Comparison of ENCODE assay signal across 23 cellular contexts in the genomic region with DNA sequence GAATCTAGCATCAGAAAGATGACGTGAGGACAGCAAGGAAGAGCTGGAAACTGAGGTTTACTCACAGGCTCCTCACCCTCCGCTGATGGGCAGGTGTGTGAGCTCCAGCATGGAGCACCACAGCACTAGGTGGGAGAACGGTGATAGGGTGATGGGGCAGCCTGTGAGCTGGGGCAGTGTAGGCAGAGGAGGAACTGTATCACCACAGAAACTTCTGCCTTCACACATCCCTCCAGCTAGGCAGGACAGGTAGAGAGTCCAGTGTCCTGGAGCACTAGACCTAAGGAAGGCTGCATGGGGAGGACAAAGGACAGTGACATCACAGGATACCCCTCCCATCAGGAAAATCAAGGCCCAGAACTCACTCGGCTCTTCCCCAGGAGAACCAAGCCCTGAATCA.
A peak's percentile ranks its signal among the peaks of the same experiment; 100 is the strongest.
DNase-seq lines count a peak whose midpoint lies in the region; ATAC-seq, FAIRE-seq and TF ChIP-seq lines count a peak whose summit lies in the region.
"Had no signal": no experiment of that assay in that cellular context is flagged by ENCODE, and none has a peak within 500 bp of the region (broad histone marks: within the 10 kb centered on the region; RNA-seq: fewer than 3 reads in every experiment).

No MANE protein-coding gene starts in this region.

- no peak for DNase-seq in activated CD4-positive, alpha-beta T cell treated with anti-CD3 and anti-CD28 coated beads, Interleukin-2, amount 10 ng/mL, durations not matched to agents 7 days and 5 days
- no peak for DNase-seq in activated CD4-positive, alpha-beta T cell treated with anti-CD3 and anti-CD28 coated beads for 48 hours
- no peak for DNase-seq in K562 (ENCODE audit: extremely low read depth in 1 of 4, low spot score in 3 of 4)
- no peak for DNase-seq in stimulated activated effector memory CD8-positive, alpha-beta T cell treated with anti-CD3 and anti-CD28 coated beads, Interleukin-12 subunit alpha, Interleukin-12 subunit beta, amount 100 ng/mL, for 72 hours (ENCODE audit: low spot score in 2 of 2)
- no peak for DNase-seq in NAMALWA (ENCODE audit: low spot score)
- DNase-seq in ACHN = no peak
- DNase-seq: activated CD4-positive, alpha-beta T cell treated with anti-CD3 and anti-CD28 coated beads, Interleukin-2, amount 50 U/mL, for 4 hours; C1 segment of cervical spinal cord; MM.1S; NCI-H1694; NCI-H345 had no signal

- H4K20me1 ChIP-seq in K562 (replicated peaks; ENCODE audit: control insufficient read depth, insufficient read depth, low read length) = no peaks in the 10 kb centered on the region

- peaks cover 0 to 1% of the 10 kb centered on the region in 2 experiments; a peak in 1 of 5 replicates for H3K27me3 ChIP-seq in K562 (ENCODE audit: control insufficient read depth in 2 of 2, insufficient read depth in 2 of 2, low read length in 2 of 2)
- H3K27me3 ChIP-seq: ascending aorta, vagina had no signal

- H3K9me3 ChIP-seq in KOPT-K1 (ENCODE audit: insufficient read depth, low read length, poor library complexity, severe bottlenecking) (no peaks in the 10 kb centered on the region), K562 (replicated peaks; ENCODE audit: control insufficient read depth, insufficient read depth, low read depth, low read length) (no peaks in the 10 kb centered on the region)
- H3K9me3 ChIP-seq: A549, ascending aorta, vagina had no signal

- no peak overlapping the region for H3K4me3 ChIP-seq in K562
- H3K4me3 ChIP-seq: A549, ascending aorta, GM12878, SK-N-MC, vagina had no signal

- TF ChIP-seq EP300 in K562 (IDR thresholded peaks at IDR 0.05; ENCODE audit: low read length) = no peak

- H3K27ac ChIP-seq in KOPT-K1 (ENCODE audit: low read depth, low read length, poor library complexity, severe bottlenecking) = peak overlapping the region; percentile 12
- no peak overlapping the region for H3K27ac ChIP-seq in K562 (ENCODE audit: extremely low read depth, low read depth, low read length)
- H3K27ac ChIP-seq: A549, ascending aorta, SK-N-MC, vagina had no signal

- intact Hi-C loops in K562 (cut with micrococcal nuclease) = no loop called here

- no peaks in the 10 kb centered on the region for H3K79me2 ChIP-seq in K562 (ENCODE audit: control insufficient read depth, insufficient read depth, low read length)

- H3K36me3 ChIP-seq in KOPT-K1 (ENCODE audit: insufficient read depth, low read length) = no peaks in the 10 kb centered on the region
- no peaks in the 10 kb centered on the region for H3K36me3 ChIP-seq in K562 (ENCODE audit: control insufficient read depth, insufficient read depth, low read length)
- H3K36me3 ChIP-seq: ascending aorta, vagina had no signal

- no peak overlapping the region for H2AFZ ChIP-seq in K562 (ENCODE audit: low read depth, low read length)

- no TSS peak for BruUV-seq in K562 (replicated peaks; lab: Mats Ljungman, UMichigan)

- TF ChIP-seq POLR2A in K562 (conservative IDR thresholded peaks at IDR 0.05) = no peak

- peak overlapping the region; percentile 91 for H3K27ac Mint-ChIP-seq in activated CD4-positive, alpha-beta T cell treated with anti-CD3 and anti-CD28 coated beads, Interleukin-2, amount 10 ng/mL, durations not matched to agents 7 days and 5 days
- H3K27ac Mint-ChIP-seq in stimulated activated effector memory CD8-positive, alpha-beta T cell treated with anti-CD3 and anti-CD28 coated beads, Interleukin-12 subunit alpha, Interleukin-12 subunit beta, amount 100 ng/mL, for 72 hours = peak overlapping the region; percentile 67
- H3K27ac Mint-ChIP-seq: memory B cell, nephron, progenitor cell of endocrine pancreas had no signal

- CTCF ChIA-PET in activated CD4-positive, alpha-beta T cell treated with anti-CD3 and anti-CD28 coated beads, Interleukin-2, amount 10 ng/mL, durations not matched to agents 7 days and 5 days (lab: Charles Lee) = interaction anchor here (1.5 to 3.4 kb wide), 3 partner anchors 14 to 21 kb away, joined by 3 to 10 read pairs (median 4); no protein-coding TSS in a partner anchor
- CTCF ChIA-PET in K562 (lab: Yijun Ruan, JAX; ENCODE audit: low intra/inter-chr PET ratio) = no interaction called here

- H3K4me3 Mint-ChIP-seq in activated CD4-positive, alpha-beta T cell treated with anti-CD3 and anti-CD28 coated beads, Interleukin-2, amount 10 ng/mL, durations not matched to agents 7 days and 5 days = peak overlapping the region; percentile 18
- H3K4me3 Mint-ChIP-seq in stimulated activated effector memory CD8-positive, alpha-beta T cell treated with anti-CD3 and anti-CD28 coated beads, Interleukin-12 subunit alpha, Interleukin-12 subunit beta, amount 100 ng/mL, for 72 hours = peak overlapping the region; percentile 28
- H3K4me3 Mint-ChIP-seq: memory B cell, nephron had no signal

- no peak for TF ChIP-seq RAD21 in K562 (CRISPR knock-in tag; conservative IDR thresholded peaks at IDR 0.05 in 1 of 2, IDR thresholded peaks at IDR 0.05 in 1 of 2)

- ATAC-seq in K562 (no peak), GM19455 (IDR thresholded peaks at IDR 0.05; ENCODE audit: unreplicated experiment) (no peak)
- peak; percentile 43 for ATAC-seq in stimulated activated effector memory CD8-positive, alpha-beta T cell treated with anti-CD3 and anti-CD28 coated beads, Interleukin-12 subunit alpha, Interleukin-12 subunit beta, amount 100 ng/mL, for 72 hours
- ATAC-seq: A549, GM12878 had no signal

- H3K27me3 Mint-ChIP-seq in activated CD4-positive, alpha-beta T cell treated with anti-CD3 and anti-CD28 coated beads, Interleukin-2, amount 10 ng/mL, durations not matched to agents 7 days and 5 days = peaks cover 2% of the 10 kb centered on the region

- no peaks in the 10 kb centered on the region for H3K9me3 Mint-ChIP-seq in activated CD4-positive, alpha-beta T cell treated with anti-CD3 and anti-CD28 coated beads, Interleukin-2, amount 10 ng/mL, durations not matched to agents 7 days and 5 days
- H3K9me3 Mint-ChIP-seq in stimulated activated effector memory CD8-positive, alpha-beta T cell treated with anti-CD3 and anti-CD28 coated beads, Interleukin-12 subunit alpha, Interleukin-12 subunit beta, amount 100 ng/mL, for 72 hours = no peaks in the 10 kb centered on the region
- H3K9me3 Mint-ChIP-seq: memory B cell, nephron had no signal

- 0% methylated on average over 4 of the region's 4 CpGs for WGBS in K562 (ENCODE audit: insufficient coverage, low coverage, missing lambda C conversion rate)

- FAIRE-seq in K562 (lab: Jason Lieb, UNC) = no peak
- FAIRE-seq: A549, GM12878, GM19239, H54 had no signal

- no peak overlapping the region for H3K9ac ChIP-seq in K562 (ENCODE audit: insufficient read depth in 1 of 2, low read depth in 2 of 2, low read length in 2 of 2)

- no peaks in the 10 kb centered on the region for H3K9me1 ChIP-seq in K562 (ENCODE audit: control insufficient read depth, insufficient read depth, low read length)

- POLR2A ChIA-PET in activated CD4-positive, alpha-beta T cell treated with anti-CD3 and anti-CD28 coated beads, Interleukin-2, amount 10 ng/mL, durations not matched to agents 7 days and 5 days (lab: Charles Lee) = no interaction called here
- POLR2A ChIA-PET in K562 (lab: Yijun Ruan, JAX) = no interaction called here

- peaks cover 36% of the 10 kb centered on the region for H3K4me1 Mint-ChIP-seq in activated CD4-positive, alpha-beta T cell treated with anti-CD3 and anti-CD28 coated beads, Interleukin-2, amount 10 ng/mL, durations not matched to agents 7 days and 5 days
- H3K4me1 Mint-ChIP-seq in stimulated activated effector memory CD8-positive, alpha-beta T cell treated with anti-CD3 and anti-CD28 coated beads, Interleukin-12 subunit alpha, Interleukin-12 subunit beta, amount 100 ng/mL, for 72 hours = peaks cover 4% of the 10 kb centered on the region
- H3K4me1 Mint-ChIP-seq: nephron had no signal

- in situ Hi-C loops in K562 (cut with MboI) = no loop called here
- in situ Hi-C loops in ACHN (cut with HindIII; ENCODE audit: low pct_ligation_motif_present, low pct_unique_long_range_greater_than_20kb, low sequenced_read_pairs) = no loop called here

- no peaks in the 10 kb centered on the region for H3K4me1 ChIP-seq in K562 (replicated peaks in 1 of 2; ENCODE audit: control insufficient read depth in 2 of 2, insufficient read depth in 2 of 2, low read length in 2 of 2)
- H3K4me1 ChIP-seq: A549, ascending aorta had no signal

- H3K36me3 Mint-ChIP-seq in activated CD4-positive, alpha-beta T cell treated with anti-CD3 and anti-CD28 coated beads, Interleukin-2, amount 10 ng/mL, durations not matched to agents 7 days and 5 days (ENCODE audit: low read depth) = no peaks in the 10 kb centered on the region
- no peaks in the 10 kb centered on the region for H3K36me3 Mint-ChIP-seq in stimulated activated effector memory CD8-positive, alpha-beta T cell treated with anti-CD3 and anti-CD28 coated beads, Interleukin-12 subunit alpha, Interleukin-12 subunit beta, amount 100 ng/mL, for 72 hours
- H3K36me3 Mint-ChIP-seq: memory B cell had no signal

- no peak for TF ChIP-seq CTCF in K562 (IDR thresholded peaks at IDR 0.05 in 2 of 3, conservative IDR thresholded peaks at IDR 0.05 in 1 of 3; ENCODE audit: insufficient read depth in 2 of 3, low read depth in 1 of 3, low read length in 3 of 3)

- no peak overlapping the region for H3K4me2 ChIP-seq in K562 (ENCODE audit: insufficient read depth, low read length)
- H3K4me2 ChIP-seq: A549 had no signal

TF ChIP-seq in K562, 482 proteins besides CTCF, POLR2A, EP300 and RAD21:
- TF ChIP-seq ZNF253 (CRISPR knock-in tag; conservative IDR thresholded peaks at IDR 0.05) = no peak
- peak; percentile 51; the same call in 1 of the 2 replicates for TF ChIP-seq ZNF263 (CRISPR knock-in tag; IDR thresholded peaks at IDR 0.05; ENCODE audit: borderline replicate concordance)
TF ChIP-seq in K562: peak in this region for 1.
